11 cellular contexts compared by ENCODE assay signal in genomic region chr5:54455413-54456157, GRCh38. TPM values are rescaled to one million over a fixed set of nuclear protein-coding genes. Genes with fewer than 3 reads are reported as not detected.
DNase-seq lines count a peak whose midpoint lies in the region; ATAC-seq and TF ChIP-seq lines count a peak whose summit lies in the region.
"Had no signal": no experiment of that assay in that cellular context is flagged by ENCODE, and none has a peak within 500 bp of the region (broad histone marks: within the 10 kb centered on the region; RNA-seq: fewer than 3 reads in every experiment).

HSPB3 (plus strand) TSS chr5:54455699; CDS start chr5:54455790, 91 bp downstream.

- no peaks in the 10 kb centered on the region for H3K9me3 ChIP-seq in CD8-positive, alpha-beta T cell (ENCODE audit: low read length)

- ATAC-seq in GM19397 (IDR thresholded peaks at IDR 0.05; ENCODE audit: unreplicated experiment), result no peak
- no peak for ATAC-seq in CD8-positive, alpha-beta T cell

- H3K27me3 ChIP-seq in CD8-positive, alpha-beta T cell (ENCODE audit: insufficient read depth, low read length), result no peaks in the 10 kb centered on the region

- no peak for TF ChIP-seq CTCF in fibroblast of villous mesenchyme (IDR thresholded peaks at IDR 0.05; ENCODE audit: insufficient read depth, low read depth, low read length)
- no peak for TF ChIP-seq CTCF in CD8-positive, alpha-beta T cell (IDR thresholded peaks at IDR 0.05)

- peaks cover 17% of the 10 kb centered on the region for H3K27me3 Mint-ChIP-seq in CD8-positive, alpha-beta T cell (ENCODE audit: low read depth)

- no peaks in the 10 kb centered on the region for H3K4me1 ChIP-seq in CD8-positive, alpha-beta T cell (ENCODE audit: insufficient read depth, low read length)

- intact Hi-C loops in posterior vena cava (cut with DNase I), result no loop called here
- intact Hi-C loops in CD8-positive, alpha-beta T cell (cut with DNase I, micrococcal nuclease), result no loop called here

- CTCF ChIA-PET in CD8-positive, alpha-beta T cell (lab: Charles Lee), result no interaction called here

- no peaks in the 10 kb centered on the region for H3K4me1 Mint-ChIP-seq in CD8-positive, alpha-beta T cell (ENCODE audit: low read depth)
- H3K4me1 Mint-ChIP-seq: activated naive CD8-positive, alpha-beta T cell treated with anti-CD3 and anti-CD28 coated beads for 36 hours had no signal

- H3K36me3 Mint-ChIP-seq in CD8-positive, alpha-beta T cell, result no peaks in the 10 kb centered on the region
- H3K36me3 Mint-ChIP-seq: activated naive CD8-positive, alpha-beta T cell treated with anti-CD3 and anti-CD28 coated beads for 36 hours had no signal

- H3K27ac Mint-ChIP-seq in CD8-positive, alpha-beta T cell, result no peak within 1 kb of the TSS
- H3K27ac Mint-ChIP-seq: activated naive CD8-positive, alpha-beta T cell treated with anti-CD3 and anti-CD28 coated beads for 36 hours had no signal

- DNase-seq in EL (peak; percentile 83), RKO (ENCODE audit: low spot score) (peak; percentile 26), fibroblast of villous mesenchyme (ENCODE audit: low read depth) (peak; percentile 65), posterior vena cava (ENCODE audit: low spot score) (no peak), pons (ENCODE audit: low spot score) (no peak)
- DNase-seq in stimulated activated CD4-positive, alpha-beta T cell treated with anti-CD3 and anti-CD28 coated beads, Interleukin-1b, Interleukin-23, amount 100 ng/mL, for 48 hours, result no peak
- DNase-seq in CD8-positive, alpha-beta T cell, result no peak
- DNase-seq: activated naive CD8-positive, alpha-beta T cell treated with anti-CD3 and anti-CD28 coated beads for 36 hours; NCI-H524 treated with DMSO at 0.1 percent for 48 hours had no signal

- H3K9me3 Mint-ChIP-seq in CD8-positive, alpha-beta T cell, result peaks cover 4% of the 10 kb centered on the region

- H3K27ac ChIP-seq in CD8-positive, alpha-beta T cell (ENCODE audit: low read depth, low read length), result no peak within 1 kb of the TSS
- H3K27ac ChIP-seq: HL-60 had no signal

- H3K4me3 ChIP-seq in fibroblast of villous mesenchyme (ENCODE audit: low read depth, low read length), result no peak within 1 kb of the TSS
- H3K4me3 ChIP-seq in CD8-positive, alpha-beta T cell (ENCODE audit: low read depth, low read length), result no peak within 1 kb of the TSS

- POLR2A ChIA-PET in CD8-positive, alpha-beta T cell (lab: Charles Lee), result no interaction called here

- H3K4me3 Mint-ChIP-seq in CD8-positive, alpha-beta T cell, result no peak within 1 kb of the TSS
- H3K4me3 Mint-ChIP-seq: activated naive CD8-positive, alpha-beta T cell treated with anti-CD3 and anti-CD28 coated beads for 36 hours had no signal

- H3K36me3 ChIP-seq in CD8-positive, alpha-beta T cell (ENCODE audit: insufficient read depth, low read length), result no peaks in the 10 kb centered on the region

RNA-seq across cellular contexts. Expression of gene HSPB3, which starts in this region (rescaled TPM):
- 1.7 and 6.1 TPM in 2 replicates for total RNA-seq in fibroblast of villous mesenchyme
- 10 to 100 TPM; 25.5 to 27.4 TPM for total RNA-seq in posterior vena cava
- not detected for total RNA-seq in CD8-positive, alpha-beta T cell
- total RNA-seq: activated naive CD8-positive, alpha-beta T cell treated with anti-CD3 and anti-CD28 coated beads for 36 hours had no signal

Comparison
In these comparisons a context has a peak if more than half of its experiments do, and no peak if none do; other contexts are left out.
1. DNase-seq: peak in EL (single experiment), RKO (single experiment) and fibroblast of villous mesenchyme (single experiment); none in posterior vena cava (single experiment), stimulated activated CD4-positive, alpha-beta T cell treated with anti-CD3 and anti-CD28 coated beads, Interleukin-1b, Interleukin-23, amount 100 ng/mL, for 48 hours (single experiment), pons (single experiment) and CD8-positive, alpha-beta T cell (0 of 7).